ENCODE assay signal across 30 cellular contexts in genomic region chr6:168057836-168058235, GRCh38. TPM values are rescaled to one million over a fixed set of nuclear protein-coding genes. Genes with fewer than 3 reads are reported as not detected.
"Had no signal": no experiment of that assay in that cellular context is flagged by ENCODE, and none has a peak within 500 bp of the region (broad histone marks: within the 10 kb centered on the region; RNA-seq: fewer than 3 reads in every experiment).

No MANE protein-coding gene starts in this region.

- H3K4me1 ChIP-seq: SJSA1 had no signal

- H3K9me3 ChIP-seq: SJSA1, SK-N-SH had no signal

- DNase-seq: activated CD4-positive, alpha-beta T cell treated with anti-CD3 and anti-CD28 coated beads, Interleukin-2, amount 10 ng/mL, durations not matched to agents 24 days and 14 days; activated CD4-positive, alpha-beta T cell treated with anti-CD3 and anti-CD28 coated beads, Interleukin-2, amount 50 U/mL, for 4 hours; activated CD8-positive, alpha-beta T cell treated with anti-CD3 and anti-CD28 coated beads for 36 hours; activated effector memory CD4-positive, alpha-beta T cell treated with anti-CD3 and anti-CD28 coated beads, Interleukin-2, amount 50 U/mL, for 16 hours; activated naive CD4-positive, alpha-beta T cell; activated naive CD4-positive, alpha-beta T cell treated with anti-CD3 and anti-CD28 coated beads, Interleukin-2, amount 50 U/mL, for 16 hours; activated naive CD8-positive, alpha-beta T cell treated with anti-CD3 and anti-CD28 coated beads for 36 hours; activated T-cell treated with anti-CD3 and anti-CD28 coated beads, Interleukin-2, amount 50 U/mL, for 1 hour; activated T-cell treated with anti-CD3 and anti-CD28 coated beads, Interleukin-2, amount 50 U/mL, for 72 hours; amniotic stem cell; aorta; caudate nucleus; Kasumi-1; KBM-7; NCI-H1105; NCI-H1417 treated with DMSO at 0.1 percent for 48 hours; NCI-H187 treated with DMSO at 0.1 percent for 48 hours; NCI-H2081; NCI-H226; NCI-H446 treated with DMSO at 0.1 percent for 48 hours; NCI-H524; SHP77; SK-N-SH had no signal

- H3K4me2 ChIP-seq: SK-N-SH had no signal

- H3K27ac ChIP-seq: SJSA1 had no signal

- H3K36me3 ChIP-seq: SJSA1 had no signal

- ATAC-seq: activated CD8-positive, alpha-beta T cell treated with anti-CD3 and anti-CD28 coated beads for 36 hours; activated T-helper 17 cell treated with anti-CD3 and anti-CD28 coated beads, Interleukin-2, amount 50 U/mL, for 72 hours; Panc1 had no signal

- H3K27me3 ChIP-seq: SJSA1 had no signal

- FAIRE-seq: TTC549 had no signal

- H3K9me2 ChIP-seq: SK-N-SH had no signal

- H3K9ac ChIP-seq: SK-N-SH had no signal

- H3K4me3 ChIP-seq: SJSA1 had no signal

RNA-seq across cellular contexts. Expression of gene FRMD1, which starts 21.2 kb away (rescaled TPM):
- total RNA-seq: activated CD4-positive, alpha-beta T cell treated with anti-CD3 and anti-CD28 coated beads, Interleukin-2, amount 10 ng/mL, durations not matched to agents 24 days and 14 days; activated CD8-positive, alpha-beta memory T cell treated with anti-CD3 and anti-CD28 coated beads for 36 hours; activated CD8-positive, alpha-beta T cell treated with anti-CD3 and anti-CD28 coated beads for 36 hours; activated naive CD8-positive, alpha-beta T cell treated with anti-CD3 and anti-CD28 coated beads for 36 hours; activated T-helper 17 cell treated with anti-CD3 and anti-CD28 coated beads, Interleukin-2, amount 50 U/mL, for 72 hours; RPMI7951; SJSA1 had no signal
- polyA plus RNA-seq: IgD-negative memory B cell, SK-N-SH had no signal
